ENCODE assay signal across 7 cellular contexts in the genomic region with DNA sequence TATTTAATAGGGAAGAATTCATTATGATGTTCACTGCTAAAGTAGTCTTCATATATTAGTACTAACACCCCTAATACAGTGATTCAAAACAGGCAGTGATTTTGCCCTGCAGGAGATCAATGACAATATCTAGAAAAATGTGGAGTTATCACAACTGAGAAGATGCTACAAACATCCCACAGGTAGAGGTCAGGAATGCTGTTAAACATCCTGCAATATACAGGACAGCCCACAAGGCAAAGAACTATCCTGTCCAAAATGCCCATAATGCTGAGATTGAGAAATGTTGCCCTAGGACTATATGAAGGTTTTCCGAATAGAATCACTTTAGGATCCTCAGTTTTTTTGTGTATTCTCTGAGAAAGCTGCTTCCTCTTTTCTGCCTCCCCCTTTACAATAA. TPM values are rescaled to one million over a fixed set of nuclear protein-coding genes. Genes with fewer than 3 reads are reported as not detected.
"Had no signal": no experiment of that assay in that cellular context is flagged by ENCODE, and none has a peak within 500 bp of the region (broad histone marks: within the 10 kb centered on the region; RNA-seq: fewer than 3 reads in every experiment).

No MANE protein-coding gene starts in this region.

- H3K36me3 Mint-ChIP-seq: IgD-negative memory B cell had no signal

- H3K27ac Mint-ChIP-seq: IgD-negative memory B cell had no signal

- H3K27ac ChIP-seq: HL-60 had no signal

- H3K4me3 ChIP-seq: K562 had no signal

- ATAC-seq: HepG2, K562 had no signal

- H3K9me3 Mint-ChIP-seq: IgD-negative memory B cell had no signal

- DNase-seq: IMR-90, KBM-7 had no signal

- H3K4me1 Mint-ChIP-seq: IgD-negative memory B cell had no signal

- H3K4me3 Mint-ChIP-seq: IgD-negative memory B cell had no signal

RNA-seq across cellular contexts. Expression of gene RORB, which starts 15.3 kb away (rescaled TPM):
- total RNA-seq: HepG2, HT-29, IMR-90, K562 had no signal
- polyA plus RNA-seq: HepG2, IgD-negative memory B cell, IMR-90, K562 had no signal
